8 cellular contexts compared by ENCODE assay signal in the genomic region with DNA sequence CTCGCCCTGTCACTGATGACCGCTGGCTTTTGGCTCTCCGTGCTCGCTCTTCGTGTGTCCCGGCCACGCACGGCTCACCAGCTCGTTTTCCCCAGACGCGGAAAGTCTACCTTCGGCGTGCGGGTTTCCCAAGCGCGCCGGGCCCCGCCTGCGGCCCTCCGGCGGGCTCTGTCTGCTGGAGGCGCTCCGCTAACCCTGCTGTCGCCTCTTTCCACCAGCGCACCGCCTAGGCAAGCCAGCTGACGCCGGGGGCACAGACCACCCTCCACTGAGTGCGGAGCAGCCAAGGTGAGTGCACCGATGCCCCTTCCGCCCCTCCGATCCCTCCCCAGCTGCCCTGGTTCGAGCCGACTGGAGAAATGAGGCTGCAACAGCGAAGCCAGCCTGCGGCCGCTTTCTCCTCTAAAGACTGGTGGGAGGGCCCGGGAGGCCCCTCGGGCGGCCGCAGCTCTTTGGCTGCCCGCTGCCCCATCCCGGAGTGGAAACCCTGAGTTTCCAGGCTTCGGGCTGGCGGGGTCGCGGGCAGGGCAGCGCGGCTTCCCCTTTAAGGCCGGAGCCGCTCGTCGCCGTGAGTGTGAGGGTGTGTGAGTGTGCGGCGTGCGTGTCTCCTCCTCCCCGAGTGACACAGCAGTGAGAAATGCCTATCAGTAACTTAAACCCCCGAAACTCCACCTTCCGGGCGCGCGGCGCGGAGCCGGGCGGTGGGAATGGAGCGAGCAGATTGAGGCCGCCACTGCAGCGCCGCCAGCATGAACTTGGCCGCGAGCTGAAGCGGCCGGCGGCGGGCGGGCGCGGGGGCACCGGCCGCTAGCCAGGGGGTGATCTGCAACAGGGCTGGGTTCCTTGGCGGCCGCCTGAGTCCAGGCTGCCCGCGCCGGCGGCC. TPM values are rescaled to one million over a fixed set of nuclear protein-coding genes. Genes with fewer than 3 reads are reported as not detected.
DNase-seq lines count a peak whose midpoint lies in the region; ATAC-seq and TF ChIP-seq lines count a peak whose summit lies in the region.

A gene with protein sequence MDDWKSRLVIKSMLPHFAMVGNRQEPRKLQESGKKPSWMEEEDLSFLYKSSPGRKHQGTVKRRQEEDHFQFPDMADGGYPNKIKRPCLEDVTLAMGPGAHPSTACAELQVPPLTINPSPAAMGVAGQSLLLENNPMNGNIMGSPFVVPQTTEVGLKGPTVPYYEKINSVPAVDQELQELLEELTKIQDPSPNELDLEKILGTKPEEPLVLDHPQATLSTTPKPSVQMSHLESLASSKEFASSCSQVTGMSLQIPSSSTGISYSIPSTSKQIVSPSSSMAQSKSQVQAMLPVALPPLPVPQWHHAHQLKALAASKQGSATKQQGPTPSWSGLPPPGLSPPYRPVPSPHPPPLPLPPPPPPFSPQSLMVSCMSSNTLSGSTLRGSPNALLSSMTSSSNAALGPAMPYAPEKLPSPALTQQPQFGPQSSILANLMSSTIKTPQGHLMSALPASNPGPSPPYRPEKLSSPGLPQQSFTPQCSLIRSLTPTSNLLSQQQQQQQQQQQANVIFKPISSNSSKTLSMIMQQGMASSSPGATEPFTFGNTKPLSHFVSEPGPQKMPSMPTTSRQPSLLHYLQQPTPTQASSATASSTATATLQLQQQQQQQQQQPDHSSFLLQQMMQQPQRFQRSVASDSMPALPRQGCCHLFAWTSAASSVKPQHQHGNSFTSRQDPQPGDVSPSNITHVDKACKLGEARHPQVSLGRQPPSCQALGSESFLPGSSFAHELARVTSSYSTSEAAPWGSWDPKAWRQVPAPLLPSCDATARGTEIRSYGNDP (plus strand): TSS at position 719 of the 883 bp plus-strand sequence. CDS start 82,200 bp downstream, outside the sequence.

- DNase-seq in GM13976 (ENCODE audit: low spot score) (peak; percentile 32), fibroblast of villous mesenchyme (ENCODE audit: low read depth) (peak; percentile 81), natural killer cell (peak; percentile 17), testis (peak; percentile 64)
- DNase-seq in activated naive CD4-positive, alpha-beta T cell (lab: John Stamatoyannopoulos, UW) = peak in 3 of 4 experiments; percentile 5 to 32 (median 6)

- in situ Hi-C loops in GM13976 (cut with MboI; ENCODE audit: low sequenced_read_pairs, unreplicated experiment) = no loop called here

- H3K79me2 ChIP-seq in OCI-LY3 (ENCODE audit: low read length) = no peaks in the 10 kb centered on the region

- peak within 1 kb of the TSS in 1 of 2 donors; percentile 82 for H3K27ac Mint-ChIP-seq in natural killer cell

- no peaks in the 10 kb centered on the region for H3K9me3 Mint-ChIP-seq in natural killer cell

- peaks cover 25 to 26% of the 10 kb centered on the region in 2 donors for H3K27me3 Mint-ChIP-seq in natural killer cell (ENCODE audit: low read depth in 2 of 2)

- peak within 1 kb of the TSS; percentile 77 for H3K4me3 ChIP-seq in OCI-LY3 (ENCODE audit: low read length)
- peak within 1 kb of the TSS; percentile 73 for H3K4me3 ChIP-seq in fibroblast of villous mesenchyme (ENCODE audit: low read depth, low read length)
- H3K4me3 ChIP-seq in testis = peak within 1 kb of the TSS; percentile 59 to 74

- no peaks in the 10 kb centered on the region for H3K36me3 Mint-ChIP-seq in natural killer cell

- no peaks in the 10 kb centered on the region for H3K9me3 ChIP-seq in OCI-LY3 (ENCODE audit: insufficient read depth, low read length)
- no peaks in the 10 kb centered on the region for H3K9me3 ChIP-seq in testis

- intact Hi-C loops in natural killer cell (cut with micrococcal nuclease) (loop anchor here (10.0 kb wide), 1 partner anchor 222 kb away; no protein-coding TSS in a partner anchor), testis (cut with DNase I; ENCODE audit: low total_unique reads) (loop anchor here (10.0 kb wide), 1 partner anchor 152 kb away; no protein-coding TSS in a partner anchor)

- no peaks in the 10 kb centered on the region for H4K20me1 ChIP-seq in OCI-LY3 (ENCODE audit: insufficient read depth, low read length)

- H3K27ac ChIP-seq in OCI-LY3 (ENCODE audit: low read length) = no peak within 1 kb of the TSS
- H3K27ac ChIP-seq in testis = peak within 1 kb of the TSS; percentile 87 to 88

- no peak within 1 kb of the TSS for H3K9ac ChIP-seq in OCI-LY3 (ENCODE audit: low read length)

- H3K4me1 ChIP-seq in OCI-LY3 (ENCODE audit: low read length) (peaks cover 8% of the 10 kb centered on the region; the same call in 1 of the 2 replicates), testis (no peaks in the 10 kb centered on the region)

- ATAC-seq in natural killer cell (peak; percentile 47 to 66 (median 55)), HG02678 (IDR thresholded peaks at IDR 0.05; ENCODE audit: unreplicated experiment) (no peak), HG02981 (IDR thresholded peaks at IDR 0.05; ENCODE audit: unreplicated experiment) (no peak)

- H3K36me3 ChIP-seq in OCI-LY3 (replicated peaks; ENCODE audit: low read depth, low read length) (no peaks in the 10 kb centered on the region), testis (ENCODE audit: low read depth, missing control alignments) (no peaks in the 10 kb centered on the region)

- peak within 1 kb of the TSS; percentile 88 for H3K4me3 Mint-ChIP-seq in natural killer cell

- H3K4me2 ChIP-seq in OCI-LY3 (ENCODE audit: low read length) = peak within 1 kb of the TSS; percentile 69

- TF ChIP-seq CTCF in GM13976 (IDR thresholded peaks at IDR 0.05; ENCODE audit: borderline replicate concordance, control extremely low read depth, extremely low read depth, insufficient read depth, missing control alignments) = no peak
- TF ChIP-seq CTCF in OCI-LY3 (IDR thresholded peaks at IDR 0.05; ENCODE audit: low read depth, low read length) = no peak
- no peak for TF ChIP-seq CTCF in fibroblast of villous mesenchyme (IDR thresholded peaks at IDR 0.05; ENCODE audit: insufficient read depth, low read depth, low read length)
- TF ChIP-seq CTCF in natural killer cell (IDR thresholded peaks at IDR 0.05) = no peak
- no peak for TF ChIP-seq CTCF in testis (IDR thresholded peaks at IDR 0.05)

- peaks cover 20 to 46% of the 10 kb centered on the region in 2 donors for H3K4me1 Mint-ChIP-seq in natural killer cell

- TF ChIP-seq POLR2A in testis (IDR thresholded peaks at IDR 0.05) = peak; percentile 5

- H2AFZ ChIP-seq in OCI-LY3 (ENCODE audit: low read depth, low read length) = no peak within 1 kb of the TSS

- 0 to 1% methylated on average over 4 to 46 of the region's 88 CpGs for WGBS in testis, 2 donors

- H3K27me3 ChIP-seq in OCI-LY3 (ENCODE audit: low read depth, low read length) (peaks cover 15% of the 10 kb centered on the region), testis (no peaks in the 10 kb centered on the region)

RNA-seq across cellular contexts. Expression of the gene that starts here (rescaled TPM):
- total RNA-seq in fibroblast of villous mesenchyme (0.86 and 1.3 TPM in 2 replicates), natural killer cell (1 to 10 TPM in 1 of 3 donors, under 1 TPM in 2; 0.23 to 1.1 (median 0.45) TPM), testis (10 to 100 TPM; 70.6 to 91.5 TPM)
- 31.3 TPM for polyA plus RNA-seq in testis (ENCODE audit: insufficient read depth, low read depth, low replicate concordance)

Comparison
In these comparisons a context has a peak if more than half of its experiments do, and no peak if none do; other contexts are left out.
1. RNA of the gene that starts here (total RNA-seq): 70.6 to 91.5 TPM in testis; 0.86 to 1.3 TPM in fibroblast of villous mesenchyme and 0.23 to 1.1 TPM in natural killer cell; every median in the first group is over 10 times any median in the second.
2. DNase-seq: peak in every context shown above with its lines; median percentile 81 in fibroblast of villous mesenchyme; 64 in testis; 32 in GM13976; 17 in natural killer cell; 6 in activated naive CD4-positive, alpha-beta T cell.
3. ATAC-seq: peak in natural killer cell (3 of 3); none in HG02678 (single experiment) and HG02981 (single experiment).
4. Peak in every context shown above with its lines, with median percentiles within 50 percentile points of each other: H3K4me3 ChIP-seq.